21 cellular contexts compared by ENCODE assay signal in genomic region chr10:34282186-34282585, GRCh38.
A peak's percentile ranks its signal among the peaks of the same experiment; 100 is the strongest.
DNase-seq lines count a peak whose midpoint lies in the region; ATAC-seq, FAIRE-seq and TF ChIP-seq lines count a peak whose summit lies in the region.
"Had no signal": no experiment of that assay in that cellular context is flagged by ENCODE, and none has a peak within 500 bp of the region (broad histone marks: within the 10 kb centered on the region; RNA-seq: fewer than 3 reads in every experiment).

No MANE protein-coding gene starts in this region.

- POLR2A ChIA-PET in A549 (lab: Yijun Ruan, JAX) = no interaction called here
- POLR2A ChIA-PET in IMR-90 (lab: Charles Lee; ENCODE audit: unreplicated experiment) = no interaction called here

- TF ChIP-seq EP300 in A549 (IDR thresholded peaks at IDR 0.05) (no peak), ovary (IDR thresholded peaks at IDR 0.05) (no peak)

- no peaks in the 10 kb centered on the region for H3K36me3 ChIP-seq in IMR-90 (ENCODE audit: control insufficient read depth, insufficient read depth, low read length)
- H3K36me3 ChIP-seq in mammary epithelial cell (ENCODE audit: insufficient read depth, low read length) = no peaks in the 10 kb centered on the region
- no peaks in the 10 kb centered on the region for H3K36me3 ChIP-seq in ovary
- H3K36me3 ChIP-seq: right atrium auricular region had no signal

- H3K79me1 ChIP-seq in IMR-90 (ENCODE audit: low read depth in 1 of 2, low read length in 2 of 2) = no peaks in the 10 kb centered on the region

- no peak overlapping the region for H3K23ac ChIP-seq in IMR-90 (ENCODE audit: low read depth, low read length)

- H3K27ac ChIP-seq in A549 (peak overlapping the region; percentile 54 to 66; a peak in 3 of 6 replicates), IMR-90 (ENCODE audit: insufficient read depth, low read length) (no peak overlapping the region), mammary epithelial cell (ENCODE audit: insufficient read depth, low read depth, low read length) (peak overlapping the region; percentile 76), ovary (no peak overlapping the region)
- H3K27ac ChIP-seq: right atrium auricular region, testis had no signal

- peak overlapping the region; percentile 1; the same call in 1 of the 3 replicates for H3K4me2 ChIP-seq in A549
- no peak overlapping the region for H3K4me2 ChIP-seq in IMR-90 (ENCODE audit: low read depth, low read length)
- peak overlapping the region; percentile 58 for H3K4me2 ChIP-seq in mammary epithelial cell (ENCODE audit: insufficient read depth, low read depth, low read length)

- H3K27me3 ChIP-seq in IMR-90 (ENCODE audit: control insufficient read depth, insufficient read depth, low read length) (no peaks in the 10 kb centered on the region), mammary epithelial cell (ENCODE audit: insufficient read depth, low read length) (no peaks in the 10 kb centered on the region), ovary (no peaks in the 10 kb centered on the region)
- H3K27me3 ChIP-seq: right atrium auricular region, testis had no signal

- peaks cover 76% of the 10 kb centered on the region for H3K4me1 ChIP-seq in A549
- peaks cover 11% of the 10 kb centered on the region for H3K4me1 ChIP-seq in IMR-90 (ENCODE audit: control insufficient read depth, insufficient read depth, low read length)
- H3K4me1 ChIP-seq in mammary epithelial cell (ENCODE audit: insufficient read depth, low read length) = peaks cover 43% of the 10 kb centered on the region
- peaks cover 5% of the 10 kb centered on the region for H3K4me1 ChIP-seq in ovary (ENCODE audit: insufficient read depth)
- H3K4me1 ChIP-seq: right atrium auricular region had no signal

- no peak overlapping the region for H3K18ac ChIP-seq in IMR-90 (ENCODE audit: low read depth, low read length)

- H4K5ac ChIP-seq in IMR-90 (ENCODE audit: low read depth, low read length) = no peak overlapping the region

- peak; percentile 49 for FAIRE-seq in A549 (lab: Jason Lieb, UNC)

- ATAC-seq in A549 (no peak), GM18867 (IDR thresholded peaks at IDR 0.05; ENCODE audit: unreplicated experiment) (peak; percentile 65), IMR-90 (ENCODE audit: low read depth) (no peak), HG03108 (IDR thresholded peaks at IDR 0.05; ENCODE audit: unreplicated experiment) (no peak)
- ATAC-seq: activated CD4-positive, CD25-positive, alpha-beta regulatory T cell treated with anti-CD3 and anti-CD28 coated beads, Interleukin-2, amount 50 U/mL, for 24 hours had no signal

- H2BK5ac ChIP-seq in IMR-90 (ENCODE audit: low read depth, low read length, poor library complexity, severe bottlenecking) = no peak overlapping the region

- TF ChIP-seq RAD21 in A549 (conservative IDR thresholded peaks at IDR 0.05 in 1 of 2, IDR thresholded peaks at IDR 0.05 in 1 of 2) (no peak), IMR-90 (IDR thresholded peaks at IDR 0.05; ENCODE audit: low read length) (no peak)

- H3K9ac ChIP-seq in IMR-90 (ENCODE audit: low read depth, low read length) (no peak overlapping the region), mammary epithelial cell (ENCODE audit: insufficient read depth, low read length) (no peak overlapping the region)

- DNase-seq in A549 (ENCODE audit: low read depth in 1 of 2, low spot score in 1 of 2) (no peak), IMR-90 (no peak), mammary epithelial cell (peak; percentile 64), ovary (no peak), amygdala (lab: John Stamatoyannopoulos, UW) (no peak)
- DNase-seq: activated gamma-delta T cell treated with Interleukin-2 at 50 U/mL for 16 hours; anterior cingulate cortex; CD4-positive, alpha-beta memory T cell; cerebellar nuclear complex; GF-D8; mesenchymal stem cell; NCI-H1694; NCI-H2171 treated with DMSO at 0.1 percent for 48 hours; NCI-H748 treated with DMSO at 0.1 percent for 48 hours; Right ventricle myocardium superior; SW 1271; testis had no signal

- H2AFZ ChIP-seq in IMR-90 (replicated peaks; ENCODE audit: low read length, poor library complexity) (no peak overlapping the region), mammary epithelial cell (ENCODE audit: low read depth, low read length) (no peak overlapping the region)

- no peak overlapping the region for H4K8ac ChIP-seq in IMR-90 (ENCODE audit: low read depth in 2 of 2, low read length in 2 of 2)

- no peak overlapping the region for H2AK5ac ChIP-seq in IMR-90 (ENCODE audit: low read depth, low read length)

- H3K4ac ChIP-seq in IMR-90 (ENCODE audit: low read depth, low read length) = no peak overlapping the region

- in situ Hi-C loops in IMR-90 (cut with MboI; ENCODE audit: low sequenced_read_pairs) (no loop called here), mammary epithelial cell (cut with MboI; ENCODE audit: low sequenced_read_pairs in 2 of 2) (no loop called here)

- no peak overlapping the region for H2BK120ac ChIP-seq in IMR-90 (ENCODE audit: low read depth, low read length)

- dilution Hi-C loops in IMR-90 (cut with HindIII; ENCODE audit: low sequenced_read_pairs, unreplicated experiment) (no loop called here), mammary epithelial cell (cut with HindIII; ENCODE audit: low sequenced_read_pairs) (no loop called here)

- BruUV-seq in IMR-90 (replicated peaks; lab: Mats Ljungman, UMichigan) = no TSS peak
- no TSS peak for BruUV-seq in mammary epithelial cell (replicated peaks; lab: Mats Ljungman, UMichigan)

- H2BK15ac ChIP-seq in IMR-90 (ENCODE audit: low read depth, low read length) = no peak overlapping the region

- no peaks in the 10 kb centered on the region for H3K79me2 ChIP-seq in mammary epithelial cell (ENCODE audit: insufficient read depth, low read length)

- TF ChIP-seq POLR2A in A549 (IDR thresholded peaks at IDR 0.05; ENCODE audit: low read length) (no peak), IMR-90 (IDR thresholded peaks at IDR 0.05; ENCODE audit: low read depth, low read length) (no peak), ovary (IDR thresholded peaks at IDR 0.05) (no peak)

- H2BK20ac ChIP-seq in IMR-90 (ENCODE audit: low read depth, low read length) = no peak overlapping the region

- H4K20me1 ChIP-seq in IMR-90 (ENCODE audit: insufficient read depth, low read length) (peaks cover 4% of the 10 kb centered on the region; the same call in 1 of the 2 replicates), mammary epithelial cell (ENCODE audit: insufficient read depth, low read length) (no peaks in the 10 kb centered on the region)

- no peak overlapping the region for H3K4me3 ChIP-seq in A549
- no peak overlapping the region for H3K4me3 ChIP-seq in IMR-90 (ENCODE audit: insufficient read depth, low read depth, low read length)
- H3K4me3 ChIP-seq in mammary epithelial cell (replicated peaks in 1 of 3; ENCODE audit: insufficient read depth in 1 of 3, low read depth in 2 of 3, low read length in 3 of 3) = no peak overlapping the region
- no peak overlapping the region for H3K4me3 ChIP-seq in ovary
- H3K4me3 ChIP-seq: right atrium auricular region, testis had no signal

- H3K56ac ChIP-seq in IMR-90 (ENCODE audit: extremely low read depth, insufficient read depth, low read length) = no peak overlapping the region

- CTCF ChIA-PET in A549 (lab: Yijun Ruan, JAX) (interaction anchor here (0.7 kb wide), 1 partner anchor 12 kb away, joined by 4 read pairs; no protein-coding TSS in a partner anchor), IMR-90 (lab: Yijun Ruan, JAX) (interaction anchor here (0.9 kb wide), 1 partner anchor 76 kb away, joined by 5 read pairs; no protein-coding TSS in a partner anchor), mammary epithelial cell (lab: Charles Lee; ENCODE audit: low non-redundant PET) (no interaction called here)

- intact Hi-C loops in IMR-90 (cut with micrococcal nuclease) (no loop called here), mammary epithelial cell (cut with micrococcal nuclease) (loop anchor here (10.0 kb wide), 1 partner anchor 947 kb away; the partner anchor contains the start of gene NRP1), ovary (cut with DNase I) (no loop called here)

- TF ChIP-seq CTCF in A549 (IDR thresholded peaks at IDR 0.05) (no peak), IMR-90 (conservative IDR thresholded peaks at IDR 0.05; ENCODE audit: low read depth, low read length) (no peak), mammary epithelial cell (conservative IDR thresholded peaks at IDR 0.05 in 1 of 2, IDR thresholded peaks at IDR 0.05 in 1 of 2; ENCODE audit: extremely low read depth in 1 of 2, insufficient read depth in 1 of 2, low read depth in 1 of 2, low read length in 2 of 2) (no peak), ovary (IDR thresholded peaks at IDR 0.05) (no peak)

- H3K9me1 ChIP-seq in IMR-90 (ENCODE audit: insufficient read depth, low read length) = peaks cover 13% of the 10 kb centered on the region

- H4K91ac ChIP-seq in IMR-90 (ENCODE audit: insufficient read depth, low read depth, low read length) = no peak overlapping the region

- no peaks in the 10 kb centered on the region for H3K9me3 ChIP-seq in A549
- no peaks in the 10 kb centered on the region for H3K9me3 ChIP-seq in IMR-90 (ENCODE audit: control insufficient read depth, insufficient read depth, low read length)
- H3K9me3 ChIP-seq in mammary epithelial cell (replicated peaks; ENCODE audit: insufficient read depth, low read length) = no peaks in the 10 kb centered on the region
- no peaks in the 10 kb centered on the region for H3K9me3 ChIP-seq in ovary
- H3K9me3 ChIP-seq: right atrium auricular region, testis had no signal

- no peak overlapping the region for H3K14ac ChIP-seq in IMR-90 (replicated peaks; ENCODE audit: low read depth, low read length)

- H2AK9ac ChIP-seq in IMR-90 (replicated peaks; ENCODE audit: low read depth, low read length, poor library complexity) = no peak overlapping the region

TF ChIP-seq in A549, 52 proteins besides CTCF, POLR2A, EP300 and RAD21 (continues in another document):
- TF ChIP-seq MAFK (IDR thresholded peaks at IDR 0.05; ENCODE audit: partially characterized antibody) (no peak), MAZ (IDR thresholded peaks at IDR 0.05; ENCODE audit: borderline replicate concordance, low read depth, low read length) (no peak), HOXA7 (CRISPR knock-in tag; IDR thresholded peaks at IDR 0.05) (no peak), CHD4 (IDR thresholded peaks at IDR 0.05; ENCODE audit: borderline replicate concordance) (no peak), ZSCAN20 (CRISPR knock-in tag; IDR thresholded peaks at IDR 0.05) (no peak), KDM1A (IDR thresholded peaks at IDR 0.05; ENCODE audit: low read depth) (no peak)

TF ChIP-seq in IMR-90, 13 proteins besides CTCF, POLR2A, EP300 and RAD21 (continues in another document):
- peak; percentile 63 for TF ChIP-seq CEBPB (IDR thresholded peaks at IDR 0.05; ENCODE audit: low read depth, low read length)
- TF ChIP-seq, protein P1, sequence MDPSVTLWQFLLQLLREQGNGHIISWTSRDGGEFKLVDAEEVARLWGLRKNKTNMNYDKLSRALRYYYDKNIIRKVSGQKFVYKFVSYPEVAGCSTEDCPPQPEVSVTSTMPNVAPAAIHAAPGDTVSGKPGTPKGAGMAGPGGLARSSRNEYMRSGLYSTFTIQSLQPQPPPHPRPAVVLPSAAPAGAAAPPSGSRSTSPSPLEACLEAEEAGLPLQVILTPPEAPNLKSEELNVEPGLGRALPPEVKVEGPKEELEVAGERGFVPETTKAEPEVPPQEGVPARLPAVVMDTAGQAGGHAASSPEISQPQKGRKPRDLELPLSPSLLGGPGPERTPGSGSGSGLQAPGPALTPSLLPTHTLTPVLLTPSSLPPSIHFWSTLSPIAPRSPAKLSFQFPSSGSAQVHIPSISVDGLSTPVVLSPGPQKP (IDR thresholded peaks at IDR 0.05; ENCODE audit: borderline replicate concordance, low read depth, low read length) = no peak
- TF ChIP-seq MXI1 (IDR thresholded peaks at IDR 0.05; ENCODE audit: borderline replicate concordance, low read depth, low read length) = no peak

Comparison
In these comparisons a context has a peak if more than half of its experiments do, and no peak if none do; other contexts are left out.
1. H3K27ac ChIP-seq: peak in A549 (2 of 2) and mammary epithelial cell (single experiment); none in IMR-90 (single experiment) and ovary (0 of 2).